Comparison of ENCODE assay signal across 12 cellular contexts in the genomic region with DNA sequence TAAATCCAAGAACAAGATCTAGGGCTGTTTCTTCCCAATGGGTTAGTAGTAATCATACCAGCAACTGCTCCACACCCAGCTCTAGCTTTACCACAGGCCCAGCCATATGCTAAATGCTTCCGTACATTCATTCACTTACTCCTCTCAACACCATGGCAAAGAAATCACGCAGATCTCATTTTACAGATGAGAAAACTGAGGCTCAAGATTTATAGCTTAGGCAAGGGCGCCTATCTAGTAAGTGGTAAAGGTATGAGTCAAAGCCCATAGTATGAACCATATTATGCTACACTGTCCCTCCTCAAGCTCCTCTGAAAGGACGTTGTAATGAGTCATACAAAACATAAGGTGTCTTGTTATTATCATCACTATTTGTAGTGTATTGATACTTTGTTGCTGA.
A peak's percentile ranks its signal among the peaks of the same experiment; 100 is the strongest.
DNase-seq lines count a peak whose midpoint lies in the region; ATAC-seq, FAIRE-seq and TF ChIP-seq lines count a peak whose summit lies in the region.
"Had no signal": no experiment of that assay in that cellular context is flagged by ENCODE, and none has a peak within 500 bp of the region (broad histone marks: within the 10 kb centered on the region; RNA-seq: fewer than 3 reads in every experiment).

No MANE protein-coding gene starts in this region.

- no peak overlapping the region for H3K4me3 ChIP-seq in bronchial epithelial cell (ENCODE audit: low read depth, low read length)
- H3K4me3 ChIP-seq: cardiac muscle cell, lower lobe of right lung had no signal

- DNase-seq in GM13977 (ENCODE audit: low spot score) (peak; percentile 27), bronchial epithelial cell (ENCODE audit: low read depth) (peak; percentile 76), NCI-H446 treated with DMSO at 0.1 percent for 48 hours (lab: John Stamatoyannopoulos, UW) (no peak), NCI-H2081 (lab: John Stamatoyannopoulos, UW) (no peak), NCI-H774 (lab: John Stamatoyannopoulos, UW) (no peak), glomerular visceral epithelial cell (ENCODE audit: extremely low spot score) (no peak)
- DNase-seq: lower lobe of right lung; stimulated activated CD4-positive, alpha-beta T cell treated with anti-CD3 and anti-CD28 coated beads, Interleukin-4, amount 100 ng/mL, for 1 hour had no signal

- in situ Hi-C loops in GM13977 (cut with MboI; ENCODE audit: low pct_unique_long_range_greater_than_20kb, low sequenced_read_pairs, unreplicated experiment): no loop called here

- peaks cover 3% of the 10 kb centered on the region for H3K36me3 ChIP-seq in bronchial epithelial cell (ENCODE audit: control insufficient read depth, insufficient read depth, low read length)
- H3K36me3 ChIP-seq: cardiac muscle cell, lower lobe of right lung had no signal

- H3K27me3 ChIP-seq in bronchial epithelial cell (ENCODE audit: control insufficient read depth, insufficient read depth, low read length): no peaks in the 10 kb centered on the region

- no peak for TF ChIP-seq CTCF in GM13977 (IDR thresholded peaks at IDR 0.05; ENCODE audit: extremely low read depth, insufficient read depth, missing control alignments)
- TF ChIP-seq CTCF in bronchial epithelial cell (IDR thresholded peaks at IDR 0.05; ENCODE audit: insufficient read depth, low read length, severe bottlenecking): no peak

- no peak for FAIRE-seq in bronchial epithelial cell (lab: Jason Lieb, UNC)
- FAIRE-seq: G401.6 had no signal

- peak; percentile 86 for ATAC-seq in GM19452 (IDR thresholded peaks at IDR 0.05; ENCODE audit: unreplicated experiment)
- peak; percentile 48 for ATAC-seq in HG03108 (IDR thresholded peaks at IDR 0.05; ENCODE audit: unreplicated experiment)

Comparison
In these comparisons a context has a peak if more than half of its experiments do, and no peak if none do; other contexts are left out.
1. DNase-seq: peak in GM13977 (single experiment) and bronchial epithelial cell (single experiment); none in NCI-H446 treated with DMSO at 0.1 percent for 48 hours (single experiment), NCI-H2081 (0 of 2), NCI-H774 (single experiment) and glomerular visceral epithelial cell (single experiment).